ENCODE assay signal across 30 cellular contexts in genomic region chr5:133232911-133233310, GRCh38.
"Had no signal": no experiment of that assay in that cellular context is flagged by ENCODE, and none has a peak within 500 bp of the region (broad histone marks: within the 10 kb centered on the region; RNA-seq: fewer than 3 reads in every experiment).

No MANE protein-coding gene starts in this region.

- FAIRE-seq: islet of Langerhans, kidney had no signal

- H3K27me3 ChIP-seq: neural progenitor cell, neutrophil, right atrium auricular region, right lobe of liver, tibial artery, vagina had no signal

- H3K36me3 ChIP-seq: left ventricle myocardium inferior, neural progenitor cell, neutrophil, right atrium auricular region, right lobe of liver, suprapubic skin, thoracic aorta, tibial artery, vagina had no signal

- H3K4me1 Mint-ChIP-seq: immature natural killer cell, natural killer cell had no signal

- DNase-seq: hypothalamus; immature natural killer cell; kidney; left colon; left ventricle myocardium inferior; mesendoderm; naive B cell; natural killer cell; nephron progenitor cell; occipital lobe; stimulated activated CD4-positive, alpha-beta T cell treated with anti-CD3 and anti-CD28 coated beads, Interleukin-12 subunit alpha, Interleukin-12 subunit beta, amount 100 ng/mL, for 4 hours; stimulated activated CD4-positive, alpha-beta T cell treated with anti-CD3 and anti-CD28 coated beads, Interleukin-15, amount 100 ng/mL, for 24 hours; stimulated activated CD4-positive, alpha-beta T cell treated with anti-CD3 and anti-CD28 coated beads, Interleukin-2, amount 100 ng/mL, for 24 hours; stimulated activated CD4-positive, alpha-beta T cell treated with anti-CD3 and anti-CD28 coated beads, Interleukin-4, amount 100 ng/mL, for 1 hour; stimulated activated naive CD4-positive, alpha-beta T cell; tibial artery had no signal

- ATAC-seq: natural killer cell had no signal

- H3K36me3 Mint-ChIP-seq: immature natural killer cell, naive B cell, natural killer cell, neural progenitor cell had no signal

- H3K27ac Mint-ChIP-seq: immature natural killer cell; naive B cell; natural killer cell; nephron progenitor cell; neural progenitor cell; progenitor cell of endocrine pancreas; stimulated activated naive CD8-positive, alpha-beta T cell treated with anti-CD3 and anti-CD28 coated beads, Interleukin-15, Interleukin-2, amounts not matched to agents 100 ng/mL and 50 ng/mL, for 24 hours had no signal

- H3K4me3 Mint-ChIP-seq: immature natural killer cell; naive B cell; natural killer cell; nephron progenitor cell; neural progenitor cell; stimulated activated naive CD8-positive, alpha-beta T cell treated with anti-CD3 and anti-CD28 coated beads, Interleukin-15, Interleukin-2, amounts not matched to agents 100 ng/mL and 50 ng/mL, for 24 hours; type B pancreatic cell had no signal

- H3K9me3 Mint-ChIP-seq: immature natural killer cell; naive B cell; natural killer cell; nephron progenitor cell; neural progenitor cell; stimulated activated naive CD8-positive, alpha-beta T cell treated with anti-CD3 and anti-CD28 coated beads, Interleukin-15, Interleukin-2, amounts not matched to agents 100 ng/mL and 50 ng/mL, for 24 hours; type B pancreatic cell had no signal

- H3K9me3 ChIP-seq: left ventricle myocardium inferior, neutrophil, right atrium auricular region, right lobe of liver, suprapubic skin, thoracic aorta, tibial artery, vagina had no signal

- H3K27me3 Mint-ChIP-seq: progenitor cell of endocrine pancreas; stimulated activated naive CD8-positive, alpha-beta T cell treated with anti-CD3 and anti-CD28 coated beads, Interleukin-15, Interleukin-2, amounts not matched to agents 100 ng/mL and 50 ng/mL, for 24 hours; type B pancreatic cell had no signal

- H3K4me1 ChIP-seq: neural progenitor cell, right atrium auricular region, tibial artery had no signal

- H3K4me3 ChIP-seq: left ventricle myocardium inferior, lung, neural progenitor cell, right atrium auricular region, right lobe of liver, skin epidermis, suprapubic skin, thoracic aorta, tibial artery, vagina had no signal

- H3K27ac ChIP-seq: left ventricle myocardium inferior, neural progenitor cell, neutrophil, parathyroid adenoma, right atrium auricular region, right lobe of liver, skin epidermis, suprapubic skin, thoracic aorta, tibial artery, vagina had no signal
